Comparison of ENCODE assay signal across 8 cellular contexts in the genomic region with DNA sequence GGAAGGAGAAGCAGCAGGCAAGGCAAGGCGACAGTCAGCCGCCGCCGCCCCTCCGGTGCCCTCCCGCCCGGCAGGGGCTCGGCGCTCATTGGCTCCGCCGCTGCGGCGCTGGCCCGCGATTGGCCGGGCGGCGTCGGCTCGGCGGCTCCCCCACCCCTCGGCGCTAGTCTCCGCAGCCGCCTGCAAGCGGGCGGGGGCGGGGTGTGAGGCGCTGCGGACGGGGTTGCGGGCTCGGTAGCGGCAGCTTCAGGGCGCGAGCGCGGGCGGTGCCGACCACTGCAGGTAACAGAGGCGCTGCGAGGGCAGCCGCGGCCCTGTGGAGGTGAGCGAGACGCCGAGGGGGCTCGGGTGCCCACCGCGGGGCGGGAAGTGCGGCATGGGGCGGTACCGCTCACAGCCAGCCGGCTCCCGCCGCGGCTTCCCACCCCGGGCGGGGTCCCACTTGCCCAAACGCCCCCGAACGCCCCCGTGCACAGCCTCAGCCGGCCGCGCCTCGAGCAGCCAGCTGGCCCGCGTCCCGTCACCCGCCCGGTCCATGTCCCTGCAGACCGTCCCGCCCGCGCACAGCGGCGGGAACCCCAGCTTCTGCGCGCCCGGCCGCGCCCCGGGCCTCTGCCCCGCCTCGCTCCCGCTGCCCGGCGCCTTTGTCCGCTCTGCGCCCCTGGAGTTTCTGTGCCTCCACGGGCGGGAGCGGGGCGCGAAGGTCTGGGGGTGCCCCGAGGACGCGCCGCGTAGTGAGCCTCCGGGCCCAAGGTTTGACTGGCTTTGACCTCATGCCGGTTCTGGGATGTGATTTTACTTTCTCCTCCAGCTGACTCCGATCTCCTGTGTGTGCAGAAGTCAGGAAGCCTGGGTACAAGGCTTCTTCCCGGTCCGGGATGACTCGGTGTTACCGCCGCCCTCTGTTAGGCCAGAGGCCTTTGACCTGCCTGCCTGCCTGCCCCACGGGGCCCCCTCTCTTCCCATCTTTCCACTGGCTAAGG. TPM values are rescaled to one million over a fixed set of nuclear protein-coding genes. Genes with fewer than 3 reads are reported as not detected.
DNase-seq lines count a peak whose midpoint lies in the region; ATAC-seq and TF ChIP-seq lines count a peak whose summit lies in the region.

Gene SANBR (plus strand): TSS at position 166 of the 983 bp plus-strand sequence. CDS start 4,480 bp downstream, outside the sequence.

- H3K23ac ChIP-seq in trophoblast cell (ENCODE audit: low read length) = no peak within 1 kb of the TSS

- peak within 1 kb of the TSS; percentile 61 for H2BK5ac ChIP-seq in trophoblast cell (ENCODE audit: low read depth, low read length, poor library complexity)

- H3K9ac ChIP-seq in SU-DHL-6 (ENCODE audit: low read length) (peak within 1 kb of the TSS; percentile 82), trophoblast cell (ENCODE audit: low read length) (peak within 1 kb of the TSS; percentile 95)

- H4K8ac ChIP-seq in trophoblast cell (ENCODE audit: low read depth, low read length) = peak within 1 kb of the TSS; percentile 68

- H3K27ac ChIP-seq in SU-DHL-6 (ENCODE audit: low read depth, low read length) = peak within 1 kb of the TSS; percentile 44
- H3K27ac ChIP-seq in heart left ventricle = peak within 1 kb of the TSS; percentile 57 to 94 (median 86)
- peak within 1 kb of the TSS; percentile 73 for H3K27ac ChIP-seq in trophoblast cell (ENCODE audit: low read depth, low read length)
- peak within 1 kb of the TSS; percentile 76 to 79 for H3K27ac ChIP-seq in tibial artery

- 0 to 1% (median 0%) methylated on average over 8 to 111 of the region's 111 CpGs for WGBS in heart left ventricle, 4 donors
- no CpG with 5 or more reads among the region's 111 CpGs for WGBS in trophoblast cell (ENCODE audit: extremely low coverage, insufficient coverage, insufficient read length)

- H2AK5ac ChIP-seq in trophoblast cell (ENCODE audit: low read length) = no peak within 1 kb of the TSS

- H3K4ac ChIP-seq in trophoblast cell (ENCODE audit: low read depth, low read length) = peak within 1 kb of the TSS; percentile 84

- peak within 1 kb of the TSS; percentile 86 for H4K12ac ChIP-seq in trophoblast cell (ENCODE audit: low read depth, low read length)

- H2BK12ac ChIP-seq in trophoblast cell (ENCODE audit: low read length) = no peak within 1 kb of the TSS

- TF ChIP-seq CTCF in GM12864 (IDR thresholded peaks at IDR 0.05; ENCODE audit: low read depth, low read length, missing control alignments) (no peak), SU-DHL-6 (IDR thresholded peaks at IDR 0.05; ENCODE audit: insufficient read depth, low read length, poor library complexity, severe bottlenecking) (no peak), heart left ventricle (IDR thresholded peaks at IDR 0.05) (peak in 3 of 12 donors; percentile 14 to 30 (median 24)), tibial artery (IDR thresholded peaks at IDR 0.05) (peak in 1 of 2 experiments; percentile 5)

- peaks cover 11% of the 10 kb centered on the region; the same call in 1 of the 2 replicates for H3K79me2 ChIP-seq in SU-DHL-6 (ENCODE audit: insufficient read depth, low read length)
- H3K79me2 ChIP-seq in trophoblast cell (ENCODE audit: control insufficient read depth, insufficient read depth, low read length, poor library complexity) = peaks cover 6% of the 10 kb centered on the region

- peak within 1 kb of the TSS; percentile 76 for H3K4me3 ChIP-seq in GM12864 (ENCODE audit: low read depth, low read length)
- peak within 1 kb of the TSS; percentile 79 for H3K4me3 ChIP-seq in SU-DHL-6 (ENCODE audit: insufficient read depth, low read length, poor library complexity, severe bottlenecking)
- peak within 1 kb of the TSS; percentile 78 to 97 (median 92) for H3K4me3 ChIP-seq in heart left ventricle
- H3K4me3 ChIP-seq in trophoblast cell (ENCODE audit: low read depth, low read length) = peak within 1 kb of the TSS; percentile 98
- H3K4me3 ChIP-seq in tibial artery = peak within 1 kb of the TSS; percentile 77 to 95

- H2AFZ ChIP-seq in SU-DHL-6 (ENCODE audit: low read depth, low read length, severe bottlenecking) = peak within 1 kb of the TSS; percentile 97
- peak within 1 kb of the TSS; percentile 92 for H2AFZ ChIP-seq in trophoblast cell (ENCODE audit: insufficient read depth, low read length, poor library complexity)

- peak; percentile 37 for DNase-seq in GM12864 (ENCODE audit: low read depth)
- peak; percentile 68 for DNase-seq in NCI-H1092 (lab: John Stamatoyannopoulos, UW)
- peak; percentile 55 for DNase-seq in activated naive CD8-positive, alpha-beta T cell treated with anti-CD3 and anti-CD28 coated beads, Interleukin-2, amount 50 U/mL, for 16 hours (ENCODE audit: low read depth, low spot score)
- DNase-seq in heart left ventricle = peak; percentile 88 to 93 (median 91)
- peak; percentile 84 to 91 for DNase-seq in trophoblast cell
- peak; percentile 77 to 90 for DNase-seq in tibial artery

- ATAC-seq in HG02588 (IDR thresholded peaks at IDR 0.05; ENCODE audit: unreplicated experiment) = peak; percentile 96
- peak; percentile 89 to 99 (median 98) for ATAC-seq in heart left ventricle

- peaks cover 10% of the 10 kb centered on the region; the same call in 1 of the 2 replicates for H3F3A ChIP-seq in SU-DHL-6 (ENCODE audit: insufficient read depth)

- no peaks in the 10 kb centered on the region for H3K9me2 ChIP-seq in SU-DHL-6 (replicated peaks; ENCODE audit: insufficient read depth, low read length)

- H3K27me3 ChIP-seq in SU-DHL-6 (ENCODE audit: low read length) (no peaks in the 10 kb centered on the region), heart left ventricle (no peaks in the 10 kb centered on the region), trophoblast cell (ENCODE audit: insufficient read depth, low read length) (no peaks in the 10 kb centered on the region), tibial artery (no peaks in the 10 kb centered on the region)

- H4K91ac ChIP-seq in trophoblast cell (ENCODE audit: low read depth, low read length) = peak within 1 kb of the TSS; percentile 86

- peak in 1 of 2 donors; percentile 77 for TF ChIP-seq POLR2A in heart left ventricle (IDR thresholded peaks at IDR 0.05)

- peak within 1 kb of the TSS; percentile 96 for H3K18ac ChIP-seq in trophoblast cell (ENCODE audit: low read length)

- H3K4me1 ChIP-seq in heart left ventricle (peaks cover 0 to 15% (median 7%) of the 10 kb centered on the region in 12 donors), trophoblast cell (ENCODE audit: control insufficient read depth in 1 of 2, insufficient read depth in 2 of 2, low read length in 2 of 2) (peaks cover 0 to 2% of the 10 kb centered on the region in 2 experiments), tibial artery (peaks cover 0 to 9% (median 3%) of the 10 kb centered on the region in 4 donors)

- no peaks in the 10 kb centered on the region for H4K20me1 ChIP-seq in SU-DHL-6 (ENCODE audit: low read depth, low read length)

- peaks cover 7% of the 10 kb centered on the region for H3K79me1 ChIP-seq in trophoblast cell (ENCODE audit: low read length)

- intact Hi-C loops in heart left ventricle (cut with DNase I) = loop anchor here in 4 of 10 donors (5.0 to 10.0 kb wide), 3 partner anchors 49 to 111 kb away; partner anchors contain the start of genes PEX13 (in 4 of the 4) and PUS10 (in 4 of the 4)
- intact Hi-C loops in tibial artery (cut with DNase I; ENCODE audit: low total_unique reads) = loop anchor here (10.0 kb wide), 1 partner anchor 51 kb away; the partner anchor contains the start of genes PEX13 and PUS10

- 0 out of 2 replicates have a peak, but pooled peaks cover 4% of the 10 kb centered on the region for H3K36me3 ChIP-seq in SU-DHL-6 (ENCODE audit: low read length)
- peaks cover 0 to 23% (median 14%) of the 10 kb centered on the region in 9 donors for H3K36me3 ChIP-seq in heart left ventricle
- peaks cover 5% of the 10 kb centered on the region in 2 experiments for H3K36me3 ChIP-seq in trophoblast cell (ENCODE audit: control insufficient read depth in 1 of 2, insufficient read depth in 2 of 2, low read length in 2 of 2)
- peaks cover 0 to 5% (median 4%) of the 10 kb centered on the region in 3 donors for H3K36me3 ChIP-seq in tibial artery

- H3K14ac ChIP-seq in trophoblast cell (ENCODE audit: low read length) = peak within 1 kb of the TSS; percentile 25

- H3K4me2 ChIP-seq in SU-DHL-6 (ENCODE audit: low read depth, low read length, poor library complexity, severe bottlenecking) (peak within 1 kb of the TSS; percentile 89), trophoblast cell (ENCODE audit: low read length) (peak within 1 kb of the TSS; percentile 87)

- H3K9me3 ChIP-seq in SU-DHL-6 (ENCODE audit: insufficient read depth, low read length) (no peaks in the 10 kb centered on the region), heart left ventricle (no peaks in the 10 kb centered on the region), trophoblast cell (ENCODE audit: insufficient read depth, low read depth, low read length) (no peaks in the 10 kb centered on the region), tibial artery (no peaks in the 10 kb centered on the region)

- peak within 1 kb of the TSS; percentile 80 for H2BK120ac ChIP-seq in trophoblast cell (ENCODE audit: insufficient read depth, low read length, poor library complexity)

RNA-seq across cellular contexts. Expression of gene SANBR, which starts in this region (rescaled TPM):
- 10 to 100 TPM in 1 of 9 donors, 1 to 10 TPM in 8; 3.6 to 10.7 (median 6.6) TPM for total RNA-seq in heart left ventricle
- 1 to 10 TPM; 4.8 to 7.0 TPM for polyA plus RNA-seq in heart left ventricle
- polyA plus RNA-seq in trophoblast cell (2013) = 12.2 and 12.3 TPM in 2 replicates

Comparison
In these comparisons a context has a peak if more than half of its experiments do, and no peak if none do; other contexts are left out.
1. Peak in every context shown above with its lines: DNase-seq, ATAC-seq, H3K4me3 ChIP-seq and H3K27ac ChIP-seq.
2. DNase-seq: peak in every context shown above with its lines; median percentile 91 in heart left ventricle; 88 in trophoblast cell; 84 in tibial artery; 68 in NCI-H1092; 55 in activated naive CD8-positive, alpha-beta T cell treated with anti-CD3 and anti-CD28 coated beads, Interleukin-2, amount 50 U/mL, for 16 hours; 37 in GM12864.